Comparison of ENCODE assay signal across 10 cellular contexts in genomic region chr6:108653864-108654402, GRCh38.
DNase-seq lines count a peak whose midpoint lies in the region; ATAC-seq and TF ChIP-seq lines count a peak whose summit lies in the region.
"Had no signal": no experiment of that assay in that cellular context is flagged by ENCODE, and none has a peak within 500 bp of the region (broad histone marks: within the 10 kb centered on the region; RNA-seq: fewer than 3 reads in every experiment).

No MANE protein-coding gene starts in this region.

- H3K27me3 Mint-ChIP-seq in T-helper 17 cell (no peaks in the 10 kb centered on the region), osteocyte (ENCODE audit: unreplicated experiment) (no peaks in the 10 kb centered on the region)

- no peak for TF ChIP-seq CTCF in AG10803 (conservative IDR thresholded peaks at IDR 0.05; ENCODE audit: low read length)
- no peak for TF ChIP-seq CTCF in osteocyte (IDR thresholded peaks at IDR 0.05)

- H3K27ac Mint-ChIP-seq in T-helper 17 cell (peak overlapping the region; percentile 74), osteocyte (ENCODE audit: unreplicated experiment) (peak overlapping the region; percentile 98)

- intact Hi-C loops in Right ventricle myocardium inferior (cut with DNase I): loop anchor here (1.0 kb wide), 2 partner anchors 65 to 95 kb away; no protein-coding TSS in a partner anchor

- no peak overlapping the region for H3K4me3 Mint-ChIP-seq in T-helper 17 cell
- H3K4me3 Mint-ChIP-seq in osteocyte (ENCODE audit: unreplicated experiment): peak overlapping the region; percentile 43

- peak; percentile 56 for DNase-seq in AG10803 (ENCODE audit: low read depth)
- no peak for DNase-seq in T-helper 17 cell
- DNase-seq in Right ventricle myocardium inferior (ENCODE audit: missing footprints): no peak
- DNase-seq in osteocyte (ENCODE audit: extremely low spot score, unreplicated experiment): no peak
- no peak for DNase-seq in NCI-H526 treated with DMSO at 0.1 percent for 48 hours (lab: John Stamatoyannopoulos, UW)
- no peak for DNase-seq in NCI-H748 treated with DMSO at 0.1 percent for 48 hours (lab: John Stamatoyannopoulos, UW)
- DNase-seq in pons (ENCODE audit: low spot score): no peak
- no peak for DNase-seq in GDM1 (lab: John Stamatoyannopoulos, UW)
- DNase-seq: ACHN, SHP77 treated with DMSO at 0.1 percent for 48 hours had no signal

- no peaks in the 10 kb centered on the region for H3K9me3 ChIP-seq in T-helper 17 cell (ENCODE audit: control insufficient read depth, low read length, poor library complexity, severe bottlenecking)

- H3K9me3 Mint-ChIP-seq in osteocyte (ENCODE audit: unreplicated experiment): no peaks in the 10 kb centered on the region

- peaks cover 27% of the 10 kb centered on the region for H3K4me1 Mint-ChIP-seq in T-helper 17 cell
- H3K4me1 Mint-ChIP-seq in osteocyte (ENCODE audit: unreplicated experiment): peaks cover 88% of the 10 kb centered on the region

- no peak overlapping the region for H3K4me3 ChIP-seq in AG10803 (ENCODE audit: low read length)

- ATAC-seq in T-helper 17 cell (no peak), Right ventricle myocardium inferior (peak; percentile 81)

- no peaks in the 10 kb centered on the region for H3K36me3 Mint-ChIP-seq in T-helper 17 cell (ENCODE audit: low read depth)
- peaks cover 3% of the 10 kb centered on the region for H3K36me3 Mint-ChIP-seq in osteocyte (ENCODE audit: unreplicated experiment)
